Comparison of ENCODE assay signal across 7 cellular contexts in genomic region chr16:29812754-29813643, GRCh38. TPM values are rescaled to one million over a fixed set of nuclear protein-coding genes. Genes with fewer than 3 reads are reported as not detected.
A peak's percentile ranks its signal among the peaks of the same experiment; 100 is the strongest.
DNase-seq lines count a peak whose midpoint lies in the region; ATAC-seq and TF ChIP-seq lines count a peak whose summit lies in the region.
"Had no signal": no experiment of that assay in that cellular context is flagged by ENCODE, and none has a peak within 500 bp of the region (broad histone marks: within the 10 kb centered on the region; RNA-seq: fewer than 3 reads in every experiment).

No MANE protein-coding gene starts in this region.

- H3K4me3 Mint-ChIP-seq in dendritic cell treated with granulocyte-macrophage colony-stimulating factor and Interleukin-4, amounts not matched to agents 40 ng/mL and 50 ng/mL, for 4 days, result peak overlapping the region; percentile 78

- H3K36me3 ChIP-seq in HUES64 (ENCODE audit: insufficient read depth, low read length), result peaks cover 23% of the 10 kb centered on the region
- H3K36me3 ChIP-seq in prostate gland, result peaks cover 0 to 2% of the 10 kb centered on the region in 2 donors

- WGBS in HUES64, result 66% methylated on average over 9 of the region's 9 CpGs
- 48% methylated on average over 9 of the region's 9 CpGs for WGBS in prostate gland

- H3K36me3 Mint-ChIP-seq in dendritic cell treated with granulocyte-macrophage colony-stimulating factor and Interleukin-4, amounts not matched to agents 40 ng/mL and 50 ng/mL, for 4 days (ENCODE audit: low read depth), result peaks cover 51% of the 10 kb centered on the region

- peak overlapping the region; percentile 43; the same call in 1 of the 2 replicates for H3K9ac ChIP-seq in HUES64 (ENCODE audit: low read depth, low read length)

- TF ChIP-seq POLR2A in prostate gland (IDR thresholded peaks at IDR 0.05), result no peak

- no peak overlapping the region for H3K27ac Mint-ChIP-seq in dendritic cell treated with granulocyte-macrophage colony-stimulating factor and Interleukin-4, amounts not matched to agents 40 ng/mL and 50 ng/mL, for 4 days

- no peaks in the 10 kb centered on the region for H3K27me3 ChIP-seq in HUES64 (ENCODE audit: insufficient read depth, low read length)
- H3K27me3 ChIP-seq in prostate gland (replicated peaks; ENCODE audit: insufficient read depth), result no peaks in the 10 kb centered on the region

- H3K27ac ChIP-seq in HUES64 (ENCODE audit: low read depth, low read length) (no peak overlapping the region; the same call in 1 of the 2 replicates), prostate gland (peak overlapping the region; percentile 91)

- peaks cover 80% of the 10 kb centered on the region for H3K4me1 Mint-ChIP-seq in dendritic cell treated with granulocyte-macrophage colony-stimulating factor and Interleukin-4, amounts not matched to agents 40 ng/mL and 50 ng/mL, for 4 days (ENCODE audit: low read depth)

- H3K9me3 Mint-ChIP-seq in dendritic cell treated with granulocyte-macrophage colony-stimulating factor and Interleukin-4, amounts not matched to agents 40 ng/mL and 50 ng/mL, for 4 days, result no peaks in the 10 kb centered on the region

- peaks cover 36% of the 10 kb centered on the region for H3K27me3 Mint-ChIP-seq in dendritic cell treated with granulocyte-macrophage colony-stimulating factor and Interleukin-4, amounts not matched to agents 40 ng/mL and 50 ng/mL, for 4 days

- in situ Hi-C loops in KBM-7 (cut with MboI; ENCODE audit: low pct_unique_long_range_greater_than_20kb, low sequenced_read_pairs), result no loop called here

- H3K9me3 ChIP-seq in HUES64 (ENCODE audit: insufficient read depth, low read depth, low read length) (no peaks in the 10 kb centered on the region), prostate gland (no peaks in the 10 kb centered on the region)

- peaks cover 40% of the 10 kb centered on the region for H3K4me1 ChIP-seq in HUES64 (ENCODE audit: insufficient read depth, low read length)
- H3K4me1 ChIP-seq in prostate gland (replicated peaks), result peaks cover 27% of the 10 kb centered on the region

- intact Hi-C loops in dendritic cell treated with granulocyte-macrophage colony-stimulating factor and Interleukin-4, amounts not matched to agents 40 ng/mL and 50 ng/mL, for 4 days (cut with micrococcal nuclease), result loop anchor here (10.0 kb wide), 2 partner anchors 162 to 168 kb away; partner anchors contain the start of gene TAOK2
- intact Hi-C loops in prostate gland (cut with DNase I), result loop anchor here (5.0 kb wide), 1 partner anchor 184 kb away; the partner anchor contains the start of genes HIRIP3 and INO80E

- H3K4me3 ChIP-seq in HUES64 (ENCODE audit: low read length), result peak overlapping the region; percentile 77
- peak overlapping the region; percentile 44 to 52 for H3K4me3 ChIP-seq in prostate gland

- TF ChIP-seq CTCF in prostate gland (IDR thresholded peaks at IDR 0.05), result no peak

- ATAC-seq in GM21526 (IDR thresholded peaks at IDR 0.05; ENCODE audit: low FRiP score, unreplicated experiment), result no peak

- DNase-seq in prostate gland (ENCODE audit: low spot score), result no peak
- DNase-seq in NCI-H226, result no peak
- no peak for DNase-seq in KBM-7
- DNase-seq: activated naive CD4-positive, alpha-beta T cell had no signal

RNA-seq across cellular contexts. Expression of gene PRRT2, which starts 1.0 kb away (rescaled TPM):
- polyA plus RNA-seq in HUES64 (2013, experiment 1 of 2), result 10.2 TPM
- polyA plus RNA-seq in HUES64 (2013, experiment 2 of 2), result 12.9 TPM
- 10 to 100 TPM in 1 of 2 donors, 1 to 10 TPM in 1; 6.6 to 19.2 TPM for total RNA-seq in prostate gland

RNA-seq across cellular contexts. Expression of gene PAGR1, which starts 3.0 kb away (rescaled TPM):
- 52.5 TPM for polyA plus RNA-seq in HUES64 (2013, experiment 1 of 2)
- polyA plus RNA-seq in HUES64 (2013, experiment 2 of 2), result 49.5 TPM
- total RNA-seq in prostate gland, result 10 to 100 TPM; 64.3 to 64.4 TPM

RNA-seq across cellular contexts. Expression of gene MAZ, which starts 6.7 kb away (rescaled TPM):
- 290 TPM for polyA plus RNA-seq in HUES64 (2013, experiment 1 of 2)
- 272 TPM for polyA plus RNA-seq in HUES64 (2013, experiment 2 of 2)
- 100 to 1,000 TPM; 180 to 188 TPM for total RNA-seq in prostate gland

RNA-seq across cellular contexts. Expression of gene MVP, which starts 7.3 kb away (rescaled TPM):
- polyA plus RNA-seq in HUES64 (2013, experiment 1 of 2), result 0.80 TPM
- 1.4 TPM for polyA plus RNA-seq in HUES64 (2013, experiment 2 of 2)
- total RNA-seq in prostate gland, result 100 to 1,000 TPM in 1 of 2 donors, 10 to 100 TPM in 1; 59.3 to 247 TPM

RNA-seq across cellular contexts. Expression of gene KIF22, which starts 22.4 kb away (rescaled TPM):
- polyA plus RNA-seq in HUES64 (2013, experiment 1 of 2), result 91.3 TPM
- polyA plus RNA-seq in HUES64 (2013, experiment 2 of 2), result 95.0 TPM
- 10 to 100 TPM; 58.5 to 89.6 TPM for total RNA-seq in prostate gland
